ENCODE assay signal across 14 cellular contexts in the genomic region with DNA sequence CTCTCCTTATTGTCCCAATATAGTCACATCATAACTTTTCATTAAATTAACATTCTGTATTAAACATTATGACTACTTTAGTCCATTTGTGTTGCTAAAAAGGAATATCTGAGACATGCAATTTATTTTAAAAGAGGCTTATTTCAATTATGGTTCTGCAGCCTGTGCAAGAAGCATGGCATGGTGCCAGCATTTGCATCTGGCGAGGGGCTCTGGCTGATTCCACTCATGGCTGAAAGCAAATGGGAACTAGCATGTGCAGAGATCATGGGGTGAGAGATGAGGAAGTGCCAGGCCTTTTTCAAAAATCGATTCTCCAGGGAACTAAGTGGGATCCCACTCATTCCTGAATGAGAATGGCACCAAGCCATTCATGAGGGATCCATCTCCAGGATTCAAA.
"Had no signal": no experiment of that assay in that cellular context is flagged by ENCODE, and none has a peak within 500 bp of the region (broad histone marks: within the 10 kb centered on the region; RNA-seq: fewer than 3 reads in every experiment).

No MANE protein-coding gene starts in this region.

- H3K36me3 ChIP-seq: left lung, neural progenitor cell, upper lobe of right lung had no signal

- H3K9me3 ChIP-seq: left lung, upper lobe of right lung had no signal

- H3K4me1 ChIP-seq: left lung, neural progenitor cell, upper lobe of right lung had no signal

- DNase-seq: activated CD4-positive, alpha-beta memory T cell treated with anti-CD3 and anti-CD28 coated beads for 36 hours; activated CD8-positive, alpha-beta memory T cell treated with anti-CD3 and anti-CD28 coated beads, Interleukin-2, amount 10 ng/mL, durations not matched to agents 7 days and 5 days; activated effector memory CD4-positive, alpha-beta T cell treated with Interleukin-2 at 50 U/mL for 16 hours; activated naive CD4-positive, alpha-beta T cell treated with anti-CD3 and anti-CD28 coated beads, Interleukin-2, amount 50 U/mL, for 16 hours; activated T-cell treated with anti-CD3 and anti-CD28 coated beads, Interleukin-2, amount 50 U/mL, for 4 hours; islet precursor cell; left lung; mammary epithelial cell; naive B cell; stimulated activated naive CD8-positive, alpha-beta T cell treated with anti-CD3 and anti-CD28 coated beads, Interleukin-15, amount 100 ng/mL, for 72 hours; upper lobe of right lung had no signal

- H3K27me3 ChIP-seq: left lung, neural progenitor cell, upper lobe of right lung had no signal

- H3K27ac ChIP-seq: left lung, neural progenitor cell, upper lobe of right lung, VCaP had no signal

- H3K4me3 ChIP-seq: left lung, neural progenitor cell, upper lobe of right lung had no signal

- ATAC-seq: activated CD8-positive, alpha-beta memory T cell treated with anti-CD3 and anti-CD28 coated beads, Interleukin-2, amount 10 ng/mL, durations not matched to agents 7 days and 5 days; activated T-cell treated with anti-CD3 and anti-CD28 coated beads, Interleukin-2, amount 50 U/mL, for 4 hours; left lung; sciatic nerve; stimulated activated naive CD8-positive, alpha-beta T cell treated with anti-CD3 and anti-CD28 coated beads, Interleukin-15, amount 100 ng/mL, for 72 hours; upper lobe of right lung had no signal
